12 cellular contexts compared by ENCODE assay signal in the genomic region with DNA sequence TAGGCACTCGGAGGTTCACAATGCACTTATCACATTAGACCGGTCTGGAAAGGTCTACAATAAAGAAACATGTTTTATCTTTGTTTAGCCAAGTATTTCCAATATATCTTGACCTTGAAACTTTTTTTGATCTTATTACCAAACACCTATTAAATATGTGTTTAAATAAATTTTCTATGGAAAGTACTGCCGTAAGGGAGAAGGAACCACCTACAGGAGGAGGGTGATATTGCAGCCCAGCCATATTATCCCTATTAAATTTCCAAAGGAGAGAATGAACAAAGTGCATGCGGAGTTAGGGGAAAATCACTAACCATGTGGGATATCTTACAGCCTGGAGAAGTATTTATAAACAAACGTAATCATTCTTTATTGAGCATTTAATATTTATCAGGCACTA. TPM values are rescaled to one million over a fixed set of nuclear protein-coding genes. Genes with fewer than 3 reads are reported as not detected.
DNase-seq lines count a peak whose midpoint lies in the region; ATAC-seq and TF ChIP-seq lines count a peak whose summit lies in the region.
"Had no signal": no experiment of that assay in that cellular context is flagged by ENCODE, and none has a peak within 500 bp of the region (broad histone marks: within the 10 kb centered on the region; RNA-seq: fewer than 3 reads in every experiment).

No MANE protein-coding gene starts in this region.

- POLR2A ChIA-PET in AG04450 (lab: Yijun Ruan, JAX) = no interaction called here

- TF ChIP-seq CTCF in AG04450 (IDR thresholded peaks at IDR 0.05; ENCODE audit: low read depth, low read length) = peak; percentile 63
- peak; percentile 41; the same call in 1 of the 2 replicates for TF ChIP-seq CTCF in GM12874 (IDR thresholded peaks at IDR 0.05; ENCODE audit: insufficient read depth, low read depth, low read length)
- TF ChIP-seq CTCF in WI38 (IDR thresholded peaks at IDR 0.05; ENCODE audit: low read depth, low read length) = peak; percentile 55; the same call in 1 of the 2 replicates

- H3K27ac ChIP-seq in AG04450 (ENCODE audit: low read depth, low read length) = no peak overlapping the region
- H3K27ac ChIP-seq: neutrophil had no signal

- no peak for ATAC-seq in stimulated activated naive CD8-positive, alpha-beta T cell treated with anti-CD3 and anti-CD28 coated beads, Interleukin-15, Interleukin-2, amounts not matched to agents 100 U/mL and 50 U/mL, for 24 hours
- ATAC-seq: activated CD8-positive, alpha-beta T cell treated with anti-CD3 and anti-CD28 coated beads for 36 hours; CD8-positive, alpha-beta T cell had no signal

- H3K4me3 ChIP-seq in AG04450 (ENCODE audit: low read depth, low read length) (no peak overlapping the region), WI38 (ENCODE audit: low read depth, low read length) (no peak overlapping the region)

- no peaks in the 10 kb centered on the region; the same call in 1 of the 2 replicates for H3K9me3 ChIP-seq in AG04450 (ENCODE audit: control insufficient read depth, insufficient read depth, low read length)
- H3K9me3 ChIP-seq: neutrophil had no signal

- DNase-seq in AG04450 (ENCODE audit: low read depth, low spot score) (no peak), iris pigment epithelial cell (ENCODE audit: low read depth) (peak; percentile 25), globus pallidus (ENCODE audit: low spot score) (no peak), head of caudate nucleus (no peak), T1000 (lab: John Stamatoyannopoulos, UW) (no peak)
- DNase-seq in stimulated activated naive CD8-positive, alpha-beta T cell treated with anti-CD3 and anti-CD28 coated beads, Interleukin-15, Interleukin-2, amounts not matched to agents 100 U/mL and 50 U/mL, for 24 hours = no peak
- DNase-seq: activated CD8-positive, alpha-beta T cell treated with anti-CD3 and anti-CD28 coated beads for 36 hours; aorta; CD8-positive, alpha-beta T cell had no signal

- CTCF ChIA-PET in AG04450 (lab: Charles Lee) = interaction anchor here (0.6 kb wide), 1 partner anchor 16 kb away, joined by 3 read pairs; no protein-coding TSS in a partner anchor

- peaks cover 8% of the 10 kb centered on the region for H3K27me3 ChIP-seq in AG04450 (ENCODE audit: control insufficient read depth, insufficient read depth, low read length)

- intact Hi-C loops in head of caudate nucleus (cut with DNase I) = no loop called here

RNA-seq across cellular contexts. Expression of gene BRINP2, which starts 14.5 kb away (rescaled TPM):
- polyA plus RNA-seq in AG04450 (2011; rRNA removed) = 0.02 TPM in 1 of 2 replicates, not detected in the other
- not detected in 2 replicates for polyA minus RNA-seq in AG04450 (2011; rRNA and poly(A)+ RNA removed)
- polyA plus RNA-seq: aorta had no signal

RNA-seq across cellular contexts. Expression of gene ASTN1, which starts 20.7 kb away (rescaled TPM):
- 0.09 and 0.14 TPM in 2 replicates for polyA plus RNA-seq in AG04450 (2011; rRNA removed)
- polyA minus RNA-seq in AG04450 (2011; rRNA and poly(A)+ RNA removed) = 0.14 and 0.26 TPM in 2 replicates
- polyA plus RNA-seq: aorta had no signal
